8 cellular contexts compared by ENCODE assay signal in genomic region chr1:160097196-160097910, GRCh38. TPM values are rescaled to one million over a fixed set of nuclear protein-coding genes. Genes with fewer than 3 reads are reported as not detected.
DNase-seq lines count a peak whose midpoint lies in the region; ATAC-seq lines count a peak whose summit lies in the region.

No MANE protein-coding gene starts in this region.

- H3K27me3 ChIP-seq in layer of hippocampus (ENCODE audit: control insufficient read depth, insufficient read depth, low read length) = no peaks in the 10 kb centered on the region

- H3K9me3 Mint-ChIP-seq in activated naive CD4-positive, alpha-beta T cell treated with anti-CD3 and anti-CD28 coated beads, Interleukin-2, amount 50 U/mL, for 24 hours = no peaks in the 10 kb centered on the region

- H3K36me3 Mint-ChIP-seq in activated naive CD4-positive, alpha-beta T cell treated with anti-CD3 and anti-CD28 coated beads, Interleukin-2, amount 50 U/mL, for 24 hours = peaks cover 2% of the 10 kb centered on the region

- DNase-seq in Jurkat, Clone E6-1 (ENCODE audit: low read depth, low spot score) = no peak
- DNase-seq in stimulated activated naive CD8-positive, alpha-beta T cell treated with anti-CD3 and anti-CD28 coated beads, Interleukin-15, Interleukin-2, amounts not matched to agents 100 U/mL and 50 U/mL, for 24 hours = peak; percentile 53
- DNase-seq in AG08396 (ENCODE audit: low spot score) = no peak
- DNase-seq in NCI-H1048 (lab: John Stamatoyannopoulos, UW) = no peak
- DNase-seq in Kasumi-1 (lab: John Stamatoyannopoulos, UW) = no peak

- peak overlapping the region; percentile 88 for H3K4me3 ChIP-seq in Jurkat, Clone E6-1 (ENCODE audit: low read length)

- no peaks in the 10 kb centered on the region for H3K27me3 Mint-ChIP-seq in activated naive CD4-positive, alpha-beta T cell treated with anti-CD3 and anti-CD28 coated beads, Interleukin-2, amount 50 U/mL, for 24 hours

- H3K27ac Mint-ChIP-seq in activated naive CD4-positive, alpha-beta T cell treated with anti-CD3 and anti-CD28 coated beads, Interleukin-2, amount 50 U/mL, for 24 hours = peak overlapping the region; percentile 88

- no peak for ATAC-seq in stimulated activated naive CD8-positive, alpha-beta T cell treated with anti-CD3 and anti-CD28 coated beads, Interleukin-15, Interleukin-2, amounts not matched to agents 100 U/mL and 50 U/mL, for 24 hours
- ATAC-seq in GM21786 (IDR thresholded peaks at IDR 0.05; ENCODE audit: unreplicated experiment) = no peak

- peak overlapping the region; percentile 90 for H3K27ac ChIP-seq in layer of hippocampus (ENCODE audit: low read depth, low read length)

- peak overlapping the region; percentile 90 for H3K4me3 Mint-ChIP-seq in activated naive CD4-positive, alpha-beta T cell treated with anti-CD3 and anti-CD28 coated beads, Interleukin-2, amount 50 U/mL, for 24 hours

- peaks cover 65% of the 10 kb centered on the region for H3K4me1 Mint-ChIP-seq in activated naive CD4-positive, alpha-beta T cell treated with anti-CD3 and anti-CD28 coated beads, Interleukin-2, amount 50 U/mL, for 24 hours

RNA-seq across cellular contexts. Expression of gene IGSF8, which starts 1.1 kb away (rescaled TPM):
- 44.4 TPM for polyA plus RNA-seq in Jurkat, Clone E6-1 (2012; ENCODE audit: insufficient read depth, insufficient read length)

RNA-seq across cellular contexts. Expression of gene KCNJ9, which starts 16.0 kb away (rescaled TPM):
- 0.21 TPM for polyA plus RNA-seq in Jurkat, Clone E6-1 (2012; ENCODE audit: insufficient read depth, insufficient read length)

RNA-seq across cellular contexts. Expression of gene ATP1A2, which starts 18.2 kb away (rescaled TPM):
- not detected for polyA plus RNA-seq in Jurkat, Clone E6-1 (2012; ENCODE audit: insufficient read depth, insufficient read length)

RNA-seq across cellular contexts. Expression of gene KCNJ10, which starts 27.4 kb away (rescaled TPM):
- 0.73 TPM for polyA plus RNA-seq in Jurkat, Clone E6-1 (2012; ENCODE audit: insufficient read depth, insufficient read length)

RNA-seq across cellular contexts. Expression of gene ATP1A4, which starts 54.0 kb away (rescaled TPM):
- polyA plus RNA-seq in Jurkat, Clone E6-1 (2012; ENCODE audit: insufficient read depth, insufficient read length) = not detected
